ENCODE assay signal across 24 cellular contexts in the genomic region with DNA sequence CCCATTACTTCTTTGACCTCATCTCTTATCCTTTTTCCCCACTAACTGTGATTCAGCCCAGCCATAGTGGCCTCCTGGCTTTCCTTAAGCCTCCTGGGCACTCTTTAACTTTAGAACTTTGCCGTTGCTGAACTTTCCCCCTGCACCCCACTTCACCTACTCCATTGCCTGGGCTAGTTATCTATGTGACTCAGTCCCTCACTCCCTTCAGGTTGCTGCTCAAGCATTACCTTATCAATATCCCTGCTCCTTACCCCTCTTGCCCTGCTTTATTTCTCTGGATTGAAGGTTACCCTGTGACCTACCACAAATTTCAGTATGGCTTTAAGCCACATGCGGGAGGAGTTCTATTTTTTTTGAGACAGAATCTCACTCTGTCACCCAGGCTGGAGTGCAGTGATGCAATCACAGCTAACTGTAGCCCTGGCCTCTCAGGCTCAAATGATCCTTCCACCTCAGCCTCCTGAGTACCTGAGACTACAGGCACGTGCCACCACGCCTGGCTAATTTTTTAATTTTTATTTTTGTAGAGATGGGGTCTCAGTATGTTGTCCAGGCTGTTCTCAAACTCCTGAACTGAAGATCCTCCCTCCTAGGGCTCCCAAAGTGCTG. TPM values are rescaled to one million over a fixed set of nuclear protein-coding genes. Genes with fewer than 3 reads are reported as not detected.
"Had no signal": no experiment of that assay in that cellular context is flagged by ENCODE, and none has a peak within 500 bp of the region (broad histone marks: within the 10 kb centered on the region; RNA-seq: fewer than 3 reads in every experiment).

No MANE protein-coding gene starts in this region.

- ATAC-seq: activated CD4-positive, CD25-positive, alpha-beta regulatory T cell treated with anti-CD3 and anti-CD28 coated beads, Interleukin-2, amount 50 U/mL, for 24 hours; activated naive CD4-positive, alpha-beta T cell treated with anti-CD3 and anti-CD28 coated beads, Interleukin-2, amount 50 U/mL, for 72 hours; heart left ventricle; left ventricle myocardium superior; natural killer cell; pancreas; right cardiac atrium had no signal

- H3K4me3 ChIP-seq: colonic mucosa, heart left ventricle, pancreas, testis, uterus had no signal

- H3K36me3 Mint-ChIP-seq: activated naive CD4-positive, alpha-beta T cell treated with anti-CD3 and anti-CD28 coated beads, Interleukin-2, amount 50 U/mL, for 72 hours; natural killer cell had no signal

- H3K4me3 Mint-ChIP-seq: activated CD4-positive, alpha-beta T cell treated with anti-CD3 and anti-CD28 coated beads, Interleukin-2, amount 10 ng/mL, durations not matched to agents 24 days and 14 days; natural killer cell; T-helper 2 cell treated with Interferon-gamma antibody and Interleukin-4, amounts not matched to agents 5 μg/mL and 100 μg/mL, for 36 hours had no signal

- H3K27me3 ChIP-seq: brain microvascular endothelial cell, colonic mucosa, heart left ventricle, pancreas, testis, uterus had no signal

- H3K9me3 ChIP-seq: colonic mucosa, heart left ventricle, pancreas, testis, uterus had no signal

- H3K9me3 Mint-ChIP-seq: activated CD4-positive, alpha-beta T cell treated with anti-CD3 and anti-CD28 coated beads, Interleukin-2, amount 10 ng/mL, durations not matched to agents 24 days and 14 days; activated naive CD4-positive, alpha-beta T cell treated with anti-CD3 and anti-CD28 coated beads, Interleukin-2, amount 50 U/mL, for 72 hours; natural killer cell; T-helper 2 cell treated with Interferon-gamma antibody and Interleukin-4, amounts not matched to agents 5 μg/mL and 100 μg/mL, for 36 hours had no signal

- DNase-seq: activated CD4-positive, alpha-beta T cell treated with anti-CD3 and anti-CD28 coated beads, Interleukin-2, amount 10 ng/mL, durations not matched to agents 24 days and 14 days; activated CD8-positive, alpha-beta memory T cell treated with anti-CD3 and anti-CD28 coated beads for 24 hours; activated gamma-delta T cell treated with Interleukin-2 at 50 U/mL for 16 hours; brain microvascular endothelial cell; colonic mucosa; heart left ventricle; left ventricle myocardium superior; mammary epithelial cell; midbrain; natural killer cell; pancreas; right cardiac atrium; stimulated activated CD4-positive, alpha-beta T cell treated with anti-CD3 and anti-CD28 coated beads, Interleukin-2, amount 100 ng/mL, for 24 hours; stimulated activated naive CD4-positive, alpha-beta T cell; testis; trophoblast cell; uterus had no signal

- H3K27ac Mint-ChIP-seq: activated CD4-positive, alpha-beta T cell treated with anti-CD3 and anti-CD28 coated beads, Interleukin-2, amount 10 ng/mL, durations not matched to agents 24 days and 14 days; T-helper 2 cell treated with Interferon-gamma antibody and Interleukin-4, amounts not matched to agents 5 μg/mL and 100 μg/mL, for 36 hours had no signal

- H3K4me1 ChIP-seq: uterus had no signal

- H3K36me3 ChIP-seq: brain microvascular endothelial cell, colonic mucosa, pancreas, uterus had no signal

- H3K27me3 Mint-ChIP-seq: activated CD4-positive, alpha-beta T cell treated with anti-CD3 and anti-CD28 coated beads, Interleukin-2, amount 10 ng/mL, durations not matched to agents 24 days and 14 days had no signal

RNA-seq across cellular contexts. Expression of a gene that starts 56.5 kb away (rescaled TPM):
- total RNA-seq: aorta, epithelial cell of proximal tubule, fibroblast of villous mesenchyme, heart left ventricle, left ventricle myocardium superior, natural killer cell, right cardiac atrium, skeletal muscle tissue had no signal
